In genomic region chr18:35392375-35392774, GRCh38 we compare ENCODE assay signal across 32 cellular contexts.
"Had no signal": no experiment of that assay in that cellular context is flagged by ENCODE, and none has a peak within 500 bp of the region (broad histone marks: within the 10 kb centered on the region; RNA-seq: fewer than 3 reads in every experiment).

No MANE protein-coding gene starts in this region.

- ATAC-seq: activated naive CD4-positive, alpha-beta T cell treated with anti-CD3 and anti-CD28 coated beads, Interleukin-2, amount 50 U/mL, for 72 hours; activated naive CD8-positive, alpha-beta T cell treated with anti-CD3 and anti-CD28 coated beads, Interleukin-2, amount 50 U/mL, for 24 hours; activated T-cell treated with anti-CD3 and anti-CD28 coated beads, Interleukin-2, amount 50 U/mL, for 4 hours; activated T-cell treated with anti-CD3 and anti-CD28 coated beads, Interleukin-2, amount 50 U/mL, for 72 hours; activated T-helper 17 cell treated with anti-CD3 and anti-CD28 coated beads, Interleukin-2, amount 50 U/mL, for 72 hours; body of pancreas had no signal

- H3K4me3 ChIP-seq: adrenal gland, ascending aorta, body of pancreas, breast epithelium, cardiac muscle cell had no signal

- FAIRE-seq: bronchial epithelial cell had no signal

- H3K36me3 ChIP-seq: adrenal gland, ascending aorta, brain microvascular endothelial cell, breast epithelium, cardiac muscle cell had no signal

- H3K9me3 ChIP-seq: adrenal gland, ascending aorta, body of pancreas, breast epithelium had no signal

- H3K27ac ChIP-seq: adrenal gland, ascending aorta, body of pancreas, brain microvascular endothelial cell, breast epithelium, cardiac muscle cell had no signal

- H3K27me3 ChIP-seq: adrenal gland, ascending aorta, body of pancreas, brain microvascular endothelial cell, breast epithelium, cardiac muscle cell had no signal

- H3K4me1 ChIP-seq: adrenal gland, ascending aorta, body of pancreas, breast epithelium had no signal

- DNase-seq: activated effector memory CD4-positive, alpha-beta T cell treated with anti-CD3 and anti-CD28 coated beads, Interleukin-2, amount 50 U/mL, for 16 hours; activated effector memory CD4-positive, alpha-beta T cell treated with Interleukin-2 at 50 U/mL for 16 hours; activated gamma-delta T cell; activated gamma-delta T cell treated with Interleukin-2 at 50 U/mL for 16 hours; activated naive CD4-positive, alpha-beta T cell; activated naive CD4-positive, alpha-beta T cell treated with anti-CD3 and anti-CD28 coated beads for 36 hours; activated naive CD4-positive, alpha-beta T cell treated with anti-CD3 and anti-CD28 coated beads, Interleukin-2, amount 10 ng/mL, durations not matched to agents 7 days and 5 days; activated naive CD4-positive, alpha-beta T cell treated with anti-CD3 and anti-CD28 coated beads, Interleukin-2, amount 50 U/mL, for 16 hours; activated naive CD4-positive, alpha-beta T cell treated with Interleukin-2 at 50 U/mL for 16 hours; activated naive CD8-positive, alpha-beta T cell treated with anti-CD3 and anti-CD28 coated beads for 36 hours; activated naive CD8-positive, alpha-beta T cell treated with anti-CD3 and anti-CD28 coated beads, Interleukin-2, amount 10 ng/mL, durations not matched to agents 7 days and 5 days; activated naive CD8-positive, alpha-beta T cell treated with anti-CD3 and anti-CD28 coated beads, Interleukin-2, amount 50 U/mL, for 24 hours; activated T-cell treated with anti-CD3 and anti-CD28 coated beads, Interleukin-2, amount 50 U/mL, for 24 hours; activated T-cell treated with anti-CD3 and anti-CD28 coated beads, Interleukin-2, amount 50 U/mL, for 4 hours; activated T-cell treated with anti-CD3 and anti-CD28 coated beads, Interleukin-2, amount 50 U/mL, for 48 hours; activated T-cell treated with anti-CD3 and anti-CD28 coated beads, Interleukin-2, amount 50 U/mL, for 72 hours; adrenal gland; amniotic stem cell; amygdala; anterior cingulate cortex; aorta; body of pancreas; brain microvascular endothelial cell; caudate nucleus; central memory CD4-positive, alpha-beta T cell; cerebellar nuclear complex had no signal
